ENCODE assay signal across 21 cellular contexts in the genomic region with DNA sequence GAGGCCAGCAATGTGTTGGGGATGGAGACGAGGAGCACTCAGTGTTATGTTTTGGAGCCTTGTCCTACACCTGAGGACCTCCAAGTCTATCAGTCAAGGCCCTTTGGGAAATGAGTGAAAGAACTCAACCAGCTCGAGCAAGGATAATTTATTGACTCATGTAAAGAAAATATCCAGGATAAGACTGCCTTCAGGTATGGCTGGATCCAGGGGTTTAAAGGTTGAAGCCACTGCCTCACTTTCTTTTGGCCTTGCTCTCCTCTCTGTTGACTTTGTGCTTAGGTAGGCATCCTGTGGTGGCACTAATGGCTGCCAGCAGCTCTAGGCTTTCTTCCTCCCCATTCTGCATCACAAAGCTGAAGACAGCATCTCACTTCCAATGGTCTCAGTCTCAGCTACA.
"Had no signal": no experiment of that assay in that cellular context is flagged by ENCODE, and none has a peak within 500 bp of the region (broad histone marks: within the 10 kb centered on the region; RNA-seq: fewer than 3 reads in every experiment).

No MANE protein-coding gene starts in this region.

- H3K4me1 ChIP-seq: adrenal gland, left lung, prostate gland had no signal

- H3K27ac ChIP-seq: adrenal gland, left lung, ovary had no signal

- DNase-seq: activated CD8-positive, alpha-beta memory T cell treated with anti-CD3 and anti-CD28 coated beads for 24 hours; activated CD8-positive, alpha-beta memory T cell treated with anti-CD3 and anti-CD28 coated beads, Interleukin-2, amount 50 U/mL, for 4 hours; activated T-cell treated with anti-CD3 and anti-CD28 coated beads, Interleukin-2, amount 50 U/mL, for 24 hours; adrenal gland; central memory CD4-positive, alpha-beta T cell; foreskin fibroblast; immature natural killer cell; left lung; natural killer cell; small intestine; stimulated activated CD4-positive, alpha-beta T cell treated with anti-CD3 and anti-CD28 coated beads, Interleukin-15, amount 100 ng/mL, for 24 hours; T-helper 1 cell had no signal

- H3K9me3 ChIP-seq: adrenal gland, left lung, ovary, prostate gland, right atrium auricular region, thoracic aorta had no signal

- H3K27ac Mint-ChIP-seq: activated naive CD8-positive, alpha-beta T cell; activated T-cell treated with anti-CD3 and anti-CD28 coated beads, Interleukin-2, amount 50 U/mL, for 24 hours; activated T-helper 17 cell treated with anti-CD3 and anti-CD28 coated beads, Interleukin-2, amount 50 U/mL, for 72 hours; immature natural killer cell; natural killer cell; stimulated activated memory B cell treated with anti-CD40 and anti-IgM and Interleukin-4, amounts not matched to agents 10 μg/mL and 1 μg/mL and 100 μg/mL, for 72 hours; type B pancreatic cell had no signal

- H3K9me3 Mint-ChIP-seq: activated T-cell treated with anti-CD3 and anti-CD28 coated beads, Interleukin-2, amount 50 U/mL, for 24 hours; activated T-helper 17 cell treated with anti-CD3 and anti-CD28 coated beads, Interleukin-2, amount 50 U/mL, for 72 hours; immature natural killer cell; natural killer cell; stimulated activated memory B cell treated with anti-CD40 and anti-IgM and Interleukin-4, amounts not matched to agents 10 μg/mL and 1 μg/mL and 100 μg/mL, for 72 hours; type B pancreatic cell had no signal

- H3K4me3 ChIP-seq: adrenal gland, left lung, lung, ovary, prostate gland, right atrium auricular region, thoracic aorta had no signal

- ATAC-seq: activated T-helper 17 cell treated with anti-CD3 and anti-CD28 coated beads, Interleukin-2, amount 50 U/mL, for 72 hours; natural killer cell; stimulated activated memory B cell treated with anti-CD40 and anti-IgM and Interleukin-4, amounts not matched to agents 10 μg/mL and 1 μg/mL and 100 μg/mL, for 72 hours had no signal

- H3K27me3 ChIP-seq: ovary, right atrium auricular region had no signal

- H3K27me3 Mint-ChIP-seq: activated naive CD8-positive, alpha-beta T cell had no signal

- H3K36me3 Mint-ChIP-seq: activated naive CD8-positive, alpha-beta T cell; immature natural killer cell; natural killer cell; stimulated activated memory B cell treated with anti-CD40 and anti-IgM and Interleukin-4, amounts not matched to agents 10 μg/mL and 1 μg/mL and 100 μg/mL, for 72 hours; type B pancreatic cell had no signal

- H3K4me1 Mint-ChIP-seq: activated T-helper 17 cell treated with anti-CD3 and anti-CD28 coated beads, Interleukin-2, amount 50 U/mL, for 72 hours; immature natural killer cell had no signal

- H3K36me3 ChIP-seq: adrenal gland, left lung, ovary, prostate gland, right atrium auricular region, thoracic aorta had no signal

- H3K4me3 Mint-ChIP-seq: activated naive CD8-positive, alpha-beta T cell; activated T-cell treated with anti-CD3 and anti-CD28 coated beads, Interleukin-2, amount 50 U/mL, for 24 hours; activated T-helper 17 cell treated with anti-CD3 and anti-CD28 coated beads, Interleukin-2, amount 50 U/mL, for 72 hours; immature natural killer cell; natural killer cell; stimulated activated memory B cell treated with anti-CD40 and anti-IgM and Interleukin-4, amounts not matched to agents 10 μg/mL and 1 μg/mL and 100 μg/mL, for 72 hours; type B pancreatic cell had no signal
